1 cellular context compared by ENCODE assay signal in the genomic region with DNA sequence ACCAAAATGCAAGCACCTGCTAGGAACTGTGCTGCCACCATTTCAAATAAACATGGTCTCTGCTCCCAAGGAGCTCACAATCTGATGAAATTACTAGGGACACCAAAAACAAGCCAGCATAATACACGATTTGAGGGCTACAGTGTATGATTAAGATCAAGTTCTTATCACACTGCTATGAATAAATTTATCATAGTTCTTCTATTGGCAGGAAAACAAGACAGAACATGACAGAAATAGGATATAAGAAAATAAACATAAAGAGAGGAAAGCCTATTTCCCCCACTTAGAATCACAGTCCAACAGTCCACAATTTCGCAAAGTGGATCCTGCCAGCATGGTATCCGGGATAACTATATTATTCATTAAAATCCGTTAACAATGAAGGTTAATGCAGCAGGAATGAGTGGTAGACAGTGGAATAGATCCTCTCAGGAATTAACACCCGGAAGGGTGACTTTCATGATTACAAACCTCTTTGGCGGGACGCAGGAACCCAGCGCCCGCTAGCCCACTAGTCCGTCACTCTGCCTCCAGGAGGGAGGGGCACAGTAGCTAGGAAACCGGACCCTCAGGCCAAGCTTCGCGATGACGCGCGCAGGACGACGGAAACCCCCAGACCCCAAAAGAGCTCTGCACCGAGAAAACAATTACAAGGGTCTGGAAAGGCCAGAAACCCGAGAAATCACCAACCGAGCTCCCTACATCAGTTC.
TF ChIP-seq lines count a peak whose summit lies in the region.

No MANE protein-coding gene starts in this region.

TF ChIP-seq in HEK293, 187 proteins besides CTCF, POLR2A, EP300 and RAD21 (continued from another document):
- TF ChIP-seq GFI1B (tag by site-specific recombination; IDR thresholded peaks at IDR 0.05): no peak
- no peak for TF ChIP-seq ZNF837 (tag by site-specific recombination; IDR thresholded peaks at IDR 0.05)
- 0 out of 2 replicates have a peak, but pooled peaks have one; percentile 3 for TF ChIP-seq ZNF561 (tag by site-specific recombination; IDR thresholded peaks at IDR 0.05; ENCODE audit: borderline replicate concordance)
- TF ChIP-seq, protein P1, sequence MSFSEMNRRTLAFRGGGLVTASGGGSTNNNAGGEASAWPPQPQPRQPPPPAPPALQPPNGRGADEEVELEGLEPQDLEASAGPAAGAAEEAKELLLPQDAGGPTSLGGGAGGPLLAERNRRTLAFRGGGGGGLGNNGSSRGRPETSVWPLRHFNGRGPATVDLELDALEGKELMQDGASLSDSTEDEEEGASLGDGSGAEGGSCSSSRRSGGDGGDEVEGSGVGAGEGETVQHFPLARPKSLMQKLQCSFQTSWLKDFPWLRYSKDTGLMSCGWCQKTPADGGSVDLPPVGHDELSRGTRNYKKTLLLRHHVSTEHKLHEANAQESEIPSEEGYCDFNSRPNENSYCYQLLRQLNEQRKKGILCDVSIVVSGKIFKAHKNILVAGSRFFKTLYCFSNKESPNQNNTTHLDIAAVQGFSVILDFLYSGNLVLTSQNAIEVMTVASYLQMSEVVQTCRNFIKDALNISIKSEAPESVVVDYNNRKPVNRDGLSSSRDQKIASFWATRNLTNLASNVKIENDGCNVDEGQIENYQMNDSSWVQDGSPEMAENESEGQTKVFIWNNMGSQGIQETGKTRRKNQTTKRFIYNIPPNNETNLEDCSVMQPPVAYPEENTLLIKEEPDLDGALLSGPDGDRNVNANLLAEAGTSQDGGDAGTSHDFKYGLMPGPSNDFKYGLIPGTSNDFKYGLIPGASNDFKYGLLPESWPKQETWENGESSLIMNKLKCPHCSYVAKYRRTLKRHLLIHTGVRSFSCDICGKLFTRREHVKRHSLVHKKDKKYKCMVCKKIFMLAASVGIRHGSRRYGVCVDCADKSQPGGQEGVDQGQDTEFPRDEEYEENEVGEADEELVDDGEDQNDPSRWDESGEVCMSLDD (tag by site-specific recombination; IDR thresholded peaks at IDR 0.05): 0 out of 2 replicates have a peak, but pooled peaks have one; percentile 18
- TF ChIP-seq, protein P2, sequence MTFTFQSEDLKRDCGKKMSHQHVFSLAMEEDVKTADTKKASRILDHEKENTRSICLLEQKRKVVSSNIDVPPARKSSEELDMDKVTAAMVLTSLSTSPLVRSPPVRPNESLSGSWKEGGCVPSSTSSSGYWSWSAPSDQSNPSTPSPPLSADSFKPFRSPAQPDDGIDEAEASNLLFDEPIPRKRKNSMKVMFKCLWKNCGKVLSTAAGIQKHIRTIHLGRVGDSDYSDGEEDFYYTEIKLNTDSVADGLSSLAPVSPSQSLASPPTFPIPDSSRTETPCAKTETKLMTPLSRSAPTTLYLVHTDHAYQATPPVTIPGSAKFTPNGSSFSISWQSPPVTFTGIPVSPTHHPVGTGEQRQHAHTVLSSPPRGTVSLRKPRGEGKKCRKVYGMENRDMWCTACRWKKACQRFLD (tag by site-specific recombination; IDR thresholded peaks at IDR 0.05): no peak
- TF ChIP-seq ZNF600 (tag by site-specific recombination; IDR thresholded peaks at IDR 0.05): 0 out of 2 replicates have a peak, but pooled peaks have one; percentile 26
